11 cellular contexts compared by ENCODE assay signal in the genomic region with DNA sequence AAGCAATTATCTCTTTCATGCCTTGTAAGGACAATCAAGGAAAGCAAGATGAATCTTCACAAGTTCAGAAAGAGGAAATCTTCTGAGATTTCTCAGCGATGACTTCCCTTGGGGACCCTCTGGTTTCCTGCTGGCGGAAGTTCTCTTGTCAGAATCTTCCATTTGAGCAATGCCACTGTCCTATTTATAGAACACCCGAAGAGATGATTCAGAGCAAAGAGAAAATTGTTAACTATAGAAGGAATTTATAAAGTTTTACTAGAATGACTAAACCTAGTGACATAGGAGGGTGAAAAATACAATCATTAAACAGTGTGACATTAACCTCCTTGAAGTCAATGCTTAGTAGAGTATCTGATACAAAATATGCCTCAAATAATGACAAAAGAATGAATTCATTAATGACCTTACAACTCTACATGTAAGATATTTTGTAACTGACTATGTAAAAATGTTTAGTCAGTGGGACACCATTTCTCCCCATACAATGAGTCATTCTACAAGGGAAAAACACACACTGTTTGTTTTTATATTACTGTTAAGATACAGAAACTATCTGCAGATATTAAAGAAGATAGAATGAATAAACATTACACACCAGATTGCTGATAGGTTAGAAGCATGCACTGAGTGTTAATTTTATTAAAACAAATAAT.
DNase-seq lines count a peak whose midpoint lies in the region; ATAC-seq, FAIRE-seq and TF ChIP-seq lines count a peak whose summit lies in the region.
"Had no signal": no experiment of that assay in that cellular context is flagged by ENCODE, and none has a peak within 500 bp of the region (broad histone marks: within the 10 kb centered on the region; RNA-seq: fewer than 3 reads in every experiment).

No MANE protein-coding gene starts in this region.

- no peak for TF ChIP-seq CTCF in osteocyte (IDR thresholded peaks at IDR 0.05)
- TF ChIP-seq CTCF in kidney (IDR thresholded peaks at IDR 0.05; ENCODE audit: borderline replicate concordance, extremely low read depth, insufficient read depth), result no peak
- no peak for TF ChIP-seq CTCF in mucosa of descending colon (IDR thresholded peaks at IDR 0.05)

- no peaks in the 10 kb centered on the region for H3K27me3 Mint-ChIP-seq in osteocyte (ENCODE audit: unreplicated experiment)
- H3K27me3 Mint-ChIP-seq in CD4-positive, alpha-beta memory T cell, result no peaks in the 10 kb centered on the region

- no peak overlapping the region for H3K4me3 ChIP-seq in kidney (ENCODE audit: low read length in 2 of 2)
- H3K4me3 ChIP-seq in CD4-positive, alpha-beta memory T cell (ENCODE audit: low read length in 2 of 2), result no peak overlapping the region
- H3K4me3 ChIP-seq in mucosa of descending colon, result no peak overlapping the region
- H3K4me3 ChIP-seq: coronary artery had no signal

- no peaks in the 10 kb centered on the region for H3K9me3 ChIP-seq in kidney (ENCODE audit: control insufficient read depth in 1 of 2, low read length in 2 of 2)
- no peaks in the 10 kb centered on the region for H3K9me3 ChIP-seq in CD4-positive, alpha-beta memory T cell (ENCODE audit: control insufficient read depth in 1 of 2, low read length in 2 of 2)
- peaks cover 10% of the 10 kb centered on the region for H3K9me3 ChIP-seq in mucosa of descending colon

- POLR2A ChIA-PET in CD4-positive, alpha-beta memory T cell (lab: Charles Lee; ENCODE audit: partially characterized antibody), result no interaction called here

- H3K27ac ChIP-seq in kidney (ENCODE audit: low read depth in 2 of 2, low read length in 2 of 2), result no peak overlapping the region
- no peak overlapping the region for H3K27ac ChIP-seq in CD4-positive, alpha-beta memory T cell (ENCODE audit: low read depth, low read length)
- H3K27ac ChIP-seq: coronary artery had no signal

- H3K4me1 ChIP-seq in kidney (ENCODE audit: control insufficient read depth in 1 of 2, insufficient read depth in 1 of 2, low read depth in 1 of 2, low read length in 2 of 2), result no peaks in the 10 kb centered on the region
- H3K4me1 ChIP-seq in CD4-positive, alpha-beta memory T cell (ENCODE audit: insufficient read depth, low read length), result no peaks in the 10 kb centered on the region
- no peaks in the 10 kb centered on the region for H3K4me1 ChIP-seq in mucosa of descending colon (ENCODE audit: low read depth)

- no peak overlapping the region for H3K9ac ChIP-seq in kidney (ENCODE audit: low read length in 2 of 2)

- no peak overlapping the region for H3K4me3 Mint-ChIP-seq in osteocyte (ENCODE audit: unreplicated experiment)
- no peak overlapping the region for H3K4me3 Mint-ChIP-seq in CD4-positive, alpha-beta memory T cell

- peaks cover 7% of the 10 kb centered on the region for H3K9me3 Mint-ChIP-seq in osteocyte (ENCODE audit: unreplicated experiment)
- peaks cover 0 to 8% (median 3%) of the 10 kb centered on the region in 8 donors for H3K9me3 Mint-ChIP-seq in CD4-positive, alpha-beta memory T cell

- peak; percentile 54 for ATAC-seq in GM19351 (IDR thresholded peaks at IDR 0.05; ENCODE audit: unreplicated experiment)
- ATAC-seq in HG02943 (IDR thresholded peaks at IDR 0.05; ENCODE audit: low read depth, unreplicated experiment), result peak; percentile 82
- no peak for ATAC-seq in mucosa of descending colon

- no peaks in the 10 kb centered on the region for H3K36me3 Mint-ChIP-seq in osteocyte (ENCODE audit: unreplicated experiment)
- H3K36me3 Mint-ChIP-seq in CD4-positive, alpha-beta memory T cell, result no peaks in the 10 kb centered on the region

- peaks cover 5% of the 10 kb centered on the region for H3K4me1 Mint-ChIP-seq in osteocyte (ENCODE audit: unreplicated experiment)
- no peaks in the 10 kb centered on the region for H3K4me1 Mint-ChIP-seq in CD4-positive, alpha-beta memory T cell

- H3K36me3 ChIP-seq in kidney (ENCODE audit: control insufficient read depth in 1 of 2, insufficient read depth in 2 of 2, low read length in 2 of 2) (no peaks in the 10 kb centered on the region), mucosa of descending colon (ENCODE audit: low read depth) (no peaks in the 10 kb centered on the region)
- H3K36me3 ChIP-seq in CD4-positive, alpha-beta memory T cell (ENCODE audit: insufficient read depth, low read length), result no peaks in the 10 kb centered on the region

- no peak for FAIRE-seq in kidney (lab: Jason Lieb, UNC)
- FAIRE-seq: G401.6 had no signal

- peak; percentile 89 for DNase-seq in NAMALWA (ENCODE audit: low spot score)
- DNase-seq in osteocyte (ENCODE audit: extremely low spot score, unreplicated experiment), result no peak
- DNase-seq in kidney, result no peak
- no peak for DNase-seq in CD4-positive, alpha-beta memory T cell
- no peak for DNase-seq in mesenteric fat pad (ENCODE audit: low spot score)
- no peak for DNase-seq in mucosa of descending colon
- DNase-seq: NCI-H2029 had no signal

- CTCF ChIA-PET in CD4-positive, alpha-beta memory T cell (lab: Charles Lee; ENCODE audit: partially characterized antibody), result no interaction called here

- no peaks in the 10 kb centered on the region for H3K27me3 ChIP-seq in CD4-positive, alpha-beta memory T cell (ENCODE audit: insufficient read depth, low read length)

- H3K27ac Mint-ChIP-seq in osteocyte (ENCODE audit: unreplicated experiment), result peak overlapping the region; percentile 1
- H3K27ac Mint-ChIP-seq in CD4-positive, alpha-beta memory T cell, result no peak overlapping the region

- intact Hi-C loops in kidney (cut with DNase I), result no loop called here
- intact Hi-C loops in CD4-positive, alpha-beta memory T cell (cut with micrococcal nuclease), result no loop called here
- intact Hi-C loops in mucosa of descending colon (cut with DNase I, micrococcal nuclease), result no loop called here
